Comparison of ENCODE assay signal across 1 cellular context in genomic region chr18:57910134-57910533, GRCh38.
TF ChIP-seq lines count a peak whose summit lies in the region.

No MANE protein-coding gene starts in this region.

TF ChIP-seq in SK-N-SH, 30 proteins besides CTCF, POLR2A, EP300 and RAD21 (continued from another document):
- no peak for TF ChIP-seq USF1 (IDR thresholded peaks at IDR 0.05; ENCODE audit: borderline replicate concordance, low read depth)
- TF ChIP-seq MXI1 (IDR thresholded peaks at IDR 0.05; ENCODE audit: low read depth, low read length) = no peak
- TF ChIP-seq RFX5 (IDR thresholded peaks at IDR 0.05; ENCODE audit: low read length) = no peak
- no peak for TF ChIP-seq SIN3A (IDR thresholded peaks at IDR 0.05; ENCODE audit: borderline replicate concordance, low read depth, low read length)
- no peak for TF ChIP-seq RCOR1 (IDR thresholded peaks at IDR 0.05; ENCODE audit: low read length)
- no peak for TF ChIP-seq CHD2 (IDR thresholded peaks at IDR 0.05; ENCODE audit: low read length, partially characterized antibody)
